11 cellular contexts compared by ENCODE assay signal in genomic region chr18:9366126-9366714, GRCh38. TPM values are rescaled to one million over a fixed set of nuclear protein-coding genes. Genes with fewer than 3 reads are reported as not detected.
DNase-seq lines count a peak whose midpoint lies in the region; ATAC-seq, FAIRE-seq and TF ChIP-seq lines count a peak whose summit lies in the region.
"Had no signal": no experiment of that assay in that cellular context is flagged by ENCODE, and none has a peak within 500 bp of the region (broad histone marks: within the 10 kb centered on the region; RNA-seq: fewer than 3 reads in every experiment).

No MANE protein-coding gene starts in this region.

- FAIRE-seq in urothelium cell line (lab: Jason Lieb, UNC), result no peak

- no peaks in the 10 kb centered on the region for H3K27me3 ChIP-seq in right atrium auricular region

- H3K9me3 ChIP-seq in right atrium auricular region, result no peaks in the 10 kb centered on the region

- DNase-seq in Right ventricle myocardium superior, result no peak
- DNase-seq in right atrium auricular region (ENCODE audit: low spot score), result no peak
- peak; percentile 57 for DNase-seq in ecto neural progenitor cell (ENCODE audit: low spot score)
- DNase-seq in lung microvascular endothelial cell (ENCODE audit: low read depth in 2 of 2), result peak; percentile 76 to 85
- peak; percentile 13 for DNase-seq in urothelium cell line (ENCODE audit: low spot score)
- DNase-seq in SHP77 (lab: John Stamatoyannopoulos, UW), result no peak
- no peak for DNase-seq in activated CD4-positive, alpha-beta T cell treated with anti-CD3 and anti-CD28 coated beads, Interleukin-2, amount 50 U/mL, for 1 hour
- no peak for DNase-seq in NCI-H2081 (lab: John Stamatoyannopoulos, UW)
- DNase-seq: CD8-positive, alpha-beta T cell; NCI-H1930 had no signal

- no peak overlapping the region for H3K27ac ChIP-seq in right atrium auricular region

- ATAC-seq in Right ventricle myocardium superior (ENCODE audit: poor library complexity), result peak; percentile 52
- ATAC-seq: CD8-positive, alpha-beta T cell had no signal

- intact Hi-C loops in Right ventricle myocardium superior (cut with DNase I), result loop anchor here (10.0 kb wide), 1 partner anchor 149 kb away; no protein-coding TSS in a partner anchor

- peak in 1 of 2 donors; percentile 45 for TF ChIP-seq CTCF in right atrium auricular region (IDR thresholded peaks at IDR 0.05)

- no peak overlapping the region for H3K4me3 ChIP-seq in right atrium auricular region
- H3K4me3 ChIP-seq: skin epidermis had no signal

- H3K36me3 ChIP-seq in right atrium auricular region, result peaks cover 15% of the 10 kb centered on the region

- no peaks in the 10 kb centered on the region for H3K4me1 ChIP-seq in right atrium auricular region

RNA-seq across cellular contexts. Expression of gene TWSG1, which starts 31.6 kb away (rescaled TPM):
- 8.6 TPM for total RNA-seq in Right ventricle myocardium superior
- 10 to 100 TPM; 14.7 to 16.6 TPM for total RNA-seq in right atrium auricular region
- total RNA-seq in lung microvascular endothelial cell, result 35.9 and 41.4 TPM in 2 replicates

Comparison
In these comparisons a context has a peak if more than half of its experiments do, and no peak if none do; other contexts are left out.
1. DNase-seq: peak in ecto neural progenitor cell (single experiment), lung microvascular endothelial cell (2 of 2) and urothelium cell line (single experiment); none in Right ventricle myocardium superior (single experiment), right atrium auricular region (single experiment), SHP77 (0 of 2), activated CD4-positive, alpha-beta T cell treated with anti-CD3 and anti-CD28 coated beads, Interleukin-2, amount 50 U/mL, for 1 hour (single experiment) and NCI-H2081 (0 of 2).